Comparison of ENCODE assay signal across 1 cellular context in the genomic region with DNA sequence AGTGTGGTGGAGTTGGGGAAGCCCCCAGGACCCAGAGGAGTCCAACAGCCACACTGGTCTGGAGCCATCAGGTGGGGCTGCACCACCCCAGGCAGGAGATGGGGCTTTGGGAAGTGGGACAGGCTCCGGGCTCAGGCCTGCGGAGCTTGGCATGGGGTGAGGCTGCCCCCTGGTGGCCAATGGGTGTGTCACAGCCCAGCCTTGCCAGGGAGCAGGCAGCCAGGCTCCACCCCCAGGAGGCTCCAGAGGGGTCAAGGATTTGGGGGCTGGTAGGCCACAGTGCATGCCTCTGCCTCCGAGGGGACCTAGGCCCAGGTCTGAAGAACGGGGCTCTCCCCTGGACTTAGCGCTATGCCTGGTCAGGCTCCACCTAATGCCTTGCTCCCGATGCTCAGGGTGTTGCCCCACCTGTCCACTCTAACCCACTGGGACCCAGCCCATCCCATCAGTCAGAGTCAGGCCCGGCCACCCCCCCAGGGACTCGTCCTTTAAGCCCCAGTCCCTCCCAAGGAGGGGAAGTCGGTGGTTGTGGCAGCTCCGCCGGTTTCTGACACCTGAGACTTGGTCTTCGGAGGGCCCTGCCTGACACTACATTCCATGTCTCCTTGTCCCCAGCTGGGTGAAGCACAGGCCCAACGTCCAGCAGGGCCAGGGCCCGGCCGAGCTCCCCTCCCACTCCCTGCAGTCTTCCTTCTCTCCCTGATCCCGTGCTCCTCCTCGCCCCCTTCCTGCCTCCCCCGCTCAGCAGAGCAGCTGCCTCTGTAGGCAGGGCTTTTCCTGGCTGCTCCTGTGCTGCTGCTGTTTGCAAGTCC.
TF ChIP-seq lines count a peak whose summit lies in the region.

No MANE protein-coding gene starts in this region.

TF ChIP-seq in K562, 482 proteins besides CTCF, POLR2A, EP300 and RAD21 (continued from another document and continues in another):
- TF ChIP-seq, protein P1, sequence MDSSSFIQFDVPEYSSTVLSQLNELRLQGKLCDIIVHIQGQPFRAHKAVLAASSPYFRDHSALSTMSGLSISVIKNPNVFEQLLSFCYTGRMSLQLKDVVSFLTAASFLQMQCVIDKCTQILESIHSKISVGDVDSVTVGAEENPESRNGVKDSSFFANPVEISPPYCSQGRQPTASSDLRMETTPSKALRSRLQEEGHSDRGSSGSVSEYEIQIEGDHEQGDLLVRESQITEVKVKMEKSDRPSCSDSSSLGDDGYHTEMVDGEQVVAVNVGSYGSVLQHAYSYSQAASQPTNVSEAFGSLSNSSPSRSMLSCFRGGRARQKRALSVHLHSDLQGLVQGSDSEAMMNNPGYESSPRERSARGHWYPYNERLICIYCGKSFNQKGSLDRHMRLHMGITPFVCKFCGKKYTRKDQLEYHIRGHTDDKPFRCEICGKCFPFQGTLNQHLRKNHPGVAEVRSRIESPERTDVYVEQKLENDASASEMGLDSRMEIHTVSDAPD (CRISPR knock-in tag; IDR thresholded peaks at IDR 0.05), result no peak
- TF ChIP-seq MAFK (IDR thresholded peaks at IDR 0.05; ENCODE audit: low read length) (no peak), FOSL1 (tag; conservative IDR thresholded peaks at IDR 0.05) (no peak), IRF2 (CRISPR knock-in tag; IDR thresholded peaks at IDR 0.05) (no peak), ARHGAP35 (IDR thresholded peaks at IDR 0.05; ENCODE audit: partially characterized antibody) (no peak), POLR2AphosphoS2 (IDR thresholded peaks at IDR 0.05; ENCODE audit: low read length) (no peak), TEAD1 (CRISPR knock-in tag; IDR thresholded peaks at IDR 0.05) (peak; percentile 7 to 45; a peak in 1 of 4 replicates), IFI16 (CRISPR knock-in tag; IDR thresholded peaks at IDR 0.05) (no peak), CCNT2 (IDR thresholded peaks at IDR 0.05; ENCODE audit: borderline replicate concordance, extremely low read depth, insufficient read length, low read depth, low read length) (no peak), WHSC1 (IDR thresholded peaks at IDR 0.05; ENCODE audit: low read length) (no peak), HDAC3 (IDR thresholded peaks at IDR 0.05; ENCODE audit: borderline replicate concordance, partially characterized antibody) (no peak), HNRNPLL (IDR thresholded peaks at IDR 0.05; ENCODE audit: low read depth, low read length, poor library complexity, severe bottlenecking) (no peak), OTX1 (CRISPR knock-in tag; IDR thresholded peaks at IDR 0.05) (no peak), ZNF184 (CRISPR knock-in tag; IDR thresholded peaks at IDR 0.05) (no peak), BCOR (IDR thresholded peaks at IDR 0.05) (no peak), HEY1 (CRISPR knock-in tag; IDR thresholded peaks at IDR 0.05; ENCODE audit: borderline replicate concordance) (no peak), MTF1 (CRISPR knock-in tag; IDR thresholded peaks at IDR 0.05; ENCODE audit: borderline replicate concordance) (no peak), ZNF583 (CRISPR knock-in tag; IDR thresholded peaks at IDR 0.05) (no peak), PCBP2 (IDR thresholded peaks at IDR 0.05; ENCODE audit: low read depth, low read length, poor library complexity, severe bottlenecking) (no peak), ZNF584 (CRISPR knock-in tag; IDR thresholded peaks at IDR 0.05; ENCODE audit: low read depth) (no peak), HNRNPL (IDR thresholded peaks at IDR 0.05; ENCODE audit: low read depth, low read length) (no peak), SIN3A (IDR thresholded peaks at IDR 0.05; ENCODE audit: borderline replicate concordance in 2 of 2, control insufficient read depth in 1 of 2, low read depth in 2 of 2, low read length in 2 of 2) (no peak), FOXJ2 (tag; IDR thresholded peaks at IDR 0.05) (no peak), TSC22D4 (tag; IDR thresholded peaks at IDR 0.05) (no peak), MYC (IDR thresholded peaks at IDR 0.05; ENCODE audit: low read depth, low read length) (no peak), MYC (CRISPR knock-in tag; IDR thresholded peaks at IDR 0.05; ENCODE audit: borderline replicate concordance, low read depth) (no peak), CHD1 (IDR thresholded peaks at IDR 0.05; ENCODE audit: low read length) (no peak), ESRRB (CRISPR knock-in tag; IDR thresholded peaks at IDR 0.05; ENCODE audit: borderline replicate concordance) (no peak), ESRRA (IDR thresholded peaks at IDR 0.05; ENCODE audit: borderline replicate concordance, low read depth) (0 out of 2 replicates have a peak, but pooled peaks have one; percentile 43), U2AF2 (optimal IDR thresholded peaks at IDR 0.05; ENCODE audit: low read depth, low read length) (no peak), CEBPB (tag; IDR thresholded peaks at IDR 0.05) (no peak)
- TF ChIP-seq, protein P2, sequence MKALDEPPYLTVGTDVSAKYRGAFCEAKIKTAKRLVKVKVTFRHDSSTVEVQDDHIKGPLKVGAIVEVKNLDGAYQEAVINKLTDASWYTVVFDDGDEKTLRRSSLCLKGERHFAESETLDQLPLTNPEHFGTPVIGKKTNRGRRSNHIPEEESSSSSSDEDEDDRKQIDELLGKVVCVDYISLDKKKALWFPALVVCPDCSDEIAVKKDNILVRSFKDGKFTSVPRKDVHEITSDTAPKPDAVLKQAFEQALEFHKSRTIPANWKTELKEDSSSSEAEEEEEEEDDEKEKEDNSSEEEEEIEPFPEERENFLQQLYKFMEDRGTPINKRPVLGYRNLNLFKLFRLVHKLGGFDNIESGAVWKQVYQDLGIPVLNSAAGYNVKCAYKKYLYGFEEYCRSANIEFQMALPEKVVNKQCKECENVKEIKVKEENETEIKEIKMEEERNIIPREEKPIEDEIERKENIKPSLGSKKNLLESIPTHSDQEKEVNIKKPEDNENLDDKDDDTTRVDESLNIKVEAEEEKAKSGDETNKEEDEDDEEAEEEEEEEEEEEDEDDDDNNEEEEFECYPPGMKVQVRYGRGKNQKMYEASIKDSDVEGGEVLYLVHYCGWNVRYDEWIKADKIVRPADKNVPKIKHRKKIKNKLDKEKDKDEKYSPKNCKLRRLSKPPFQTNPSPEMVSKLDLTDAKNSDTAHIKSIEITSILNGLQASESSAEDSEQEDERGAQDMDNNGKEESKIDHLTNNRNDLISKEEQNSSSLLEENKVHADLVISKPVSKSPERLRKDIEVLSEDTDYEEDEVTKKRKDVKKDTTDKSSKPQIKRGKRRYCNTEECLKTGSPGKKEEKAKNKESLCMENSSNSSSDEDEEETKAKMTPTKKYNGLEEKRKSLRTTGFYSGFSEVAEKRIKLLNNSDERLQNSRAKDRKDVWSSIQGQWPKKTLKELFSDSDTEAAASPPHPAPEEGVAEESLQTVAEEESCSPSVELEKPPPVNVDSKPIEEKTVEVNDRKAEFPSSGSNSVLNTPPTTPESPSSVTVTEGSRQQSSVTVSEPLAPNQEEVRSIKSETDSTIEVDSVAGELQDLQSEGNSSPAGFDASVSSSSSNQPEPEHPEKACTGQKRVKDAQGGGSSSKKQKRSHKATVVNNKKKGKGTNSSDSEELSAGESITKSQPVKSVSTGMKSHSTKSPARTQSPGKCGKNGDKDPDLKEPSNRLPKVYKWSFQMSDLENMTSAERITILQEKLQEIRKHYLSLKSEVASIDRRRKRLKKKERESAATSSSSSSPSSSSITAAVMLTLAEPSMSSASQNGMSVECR (CRISPR knock-in tag; IDR thresholded peaks at IDR 0.05), result 0 out of 2 replicates have a peak, but pooled peaks have one; percentile 30
- TF ChIP-seq, protein P3, sequence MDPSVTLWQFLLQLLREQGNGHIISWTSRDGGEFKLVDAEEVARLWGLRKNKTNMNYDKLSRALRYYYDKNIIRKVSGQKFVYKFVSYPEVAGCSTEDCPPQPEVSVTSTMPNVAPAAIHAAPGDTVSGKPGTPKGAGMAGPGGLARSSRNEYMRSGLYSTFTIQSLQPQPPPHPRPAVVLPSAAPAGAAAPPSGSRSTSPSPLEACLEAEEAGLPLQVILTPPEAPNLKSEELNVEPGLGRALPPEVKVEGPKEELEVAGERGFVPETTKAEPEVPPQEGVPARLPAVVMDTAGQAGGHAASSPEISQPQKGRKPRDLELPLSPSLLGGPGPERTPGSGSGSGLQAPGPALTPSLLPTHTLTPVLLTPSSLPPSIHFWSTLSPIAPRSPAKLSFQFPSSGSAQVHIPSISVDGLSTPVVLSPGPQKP (CRISPR knock-in tag; IDR thresholded peaks at IDR 0.05), result no peak
- TF ChIP-seq, protein P4, sequence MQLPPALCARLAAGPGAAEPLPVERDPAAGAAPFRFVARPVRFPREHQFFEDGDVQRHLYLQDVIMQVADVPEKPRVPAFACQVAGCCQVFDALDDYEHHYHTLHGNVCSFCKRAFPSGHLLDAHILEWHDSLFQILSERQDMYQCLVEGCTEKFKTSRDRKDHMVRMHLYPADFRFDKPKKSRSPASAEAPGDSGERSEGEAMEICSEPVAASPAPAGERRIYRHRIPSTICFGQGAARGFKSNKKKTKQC (CRISPR knock-in tag; IDR thresholded peaks at IDR 0.05), result no peak
- TF ChIP-seq, protein P5, sequence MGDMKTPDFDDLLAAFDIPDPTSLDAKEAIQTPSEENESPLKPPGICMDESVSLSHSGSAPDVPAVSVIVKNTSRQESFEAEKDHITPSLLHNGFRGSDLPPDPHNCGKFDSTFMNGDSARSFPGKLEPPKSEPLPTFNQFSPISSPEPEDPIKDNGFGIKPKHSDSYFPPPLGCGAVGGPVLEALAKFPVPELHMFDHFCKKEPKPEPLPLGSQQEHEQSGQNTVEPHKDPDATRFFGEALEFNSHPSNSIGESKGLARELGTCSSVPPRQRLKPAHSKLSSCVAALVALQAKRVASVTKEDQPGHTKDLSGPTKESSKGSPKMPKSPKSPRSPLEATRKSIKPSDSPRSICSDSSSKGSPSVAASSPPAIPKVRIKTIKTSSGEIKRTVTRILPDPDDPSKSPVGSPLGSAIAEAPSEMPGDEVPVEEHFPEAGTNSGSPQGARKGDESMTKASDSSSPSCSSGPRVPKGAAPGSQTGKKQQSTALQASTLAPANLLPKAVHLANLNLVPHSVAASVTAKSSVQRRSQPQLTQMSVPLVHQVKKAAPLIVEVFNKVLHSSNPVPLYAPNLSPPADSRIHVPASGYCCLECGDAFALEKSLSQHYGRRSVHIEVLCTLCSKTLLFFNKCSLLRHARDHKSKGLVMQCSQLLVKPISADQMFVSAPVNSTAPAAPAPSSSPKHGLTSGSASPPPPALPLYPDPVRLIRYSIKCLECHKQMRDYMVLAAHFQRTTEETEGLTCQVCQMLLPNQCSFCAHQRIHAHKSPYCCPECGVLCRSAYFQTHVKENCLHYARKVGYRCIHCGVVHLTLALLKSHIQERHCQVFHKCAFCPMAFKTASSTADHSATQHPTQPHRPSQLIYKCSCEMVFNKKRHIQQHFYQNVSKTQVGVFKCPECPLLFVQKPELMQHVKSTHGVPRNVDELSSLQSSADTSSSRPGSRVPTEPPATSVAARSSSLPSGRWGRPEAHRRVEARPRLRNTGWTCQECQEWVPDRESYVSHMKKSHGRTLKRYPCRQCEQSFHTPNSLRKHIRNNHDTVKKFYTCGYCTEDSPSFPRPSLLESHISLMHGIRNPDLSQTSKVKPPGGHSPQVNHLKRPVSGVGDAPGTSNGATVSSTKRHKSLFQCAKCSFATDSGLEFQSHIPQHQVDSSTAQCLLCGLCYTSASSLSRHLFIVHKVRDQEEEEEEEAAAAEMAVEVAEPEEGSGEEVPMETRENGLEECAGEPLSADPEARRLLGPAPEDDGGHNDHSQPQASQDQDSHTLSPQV (IDR thresholded peaks at IDR 0.05), result no peak
- TF ChIP-seq, protein P6, sequence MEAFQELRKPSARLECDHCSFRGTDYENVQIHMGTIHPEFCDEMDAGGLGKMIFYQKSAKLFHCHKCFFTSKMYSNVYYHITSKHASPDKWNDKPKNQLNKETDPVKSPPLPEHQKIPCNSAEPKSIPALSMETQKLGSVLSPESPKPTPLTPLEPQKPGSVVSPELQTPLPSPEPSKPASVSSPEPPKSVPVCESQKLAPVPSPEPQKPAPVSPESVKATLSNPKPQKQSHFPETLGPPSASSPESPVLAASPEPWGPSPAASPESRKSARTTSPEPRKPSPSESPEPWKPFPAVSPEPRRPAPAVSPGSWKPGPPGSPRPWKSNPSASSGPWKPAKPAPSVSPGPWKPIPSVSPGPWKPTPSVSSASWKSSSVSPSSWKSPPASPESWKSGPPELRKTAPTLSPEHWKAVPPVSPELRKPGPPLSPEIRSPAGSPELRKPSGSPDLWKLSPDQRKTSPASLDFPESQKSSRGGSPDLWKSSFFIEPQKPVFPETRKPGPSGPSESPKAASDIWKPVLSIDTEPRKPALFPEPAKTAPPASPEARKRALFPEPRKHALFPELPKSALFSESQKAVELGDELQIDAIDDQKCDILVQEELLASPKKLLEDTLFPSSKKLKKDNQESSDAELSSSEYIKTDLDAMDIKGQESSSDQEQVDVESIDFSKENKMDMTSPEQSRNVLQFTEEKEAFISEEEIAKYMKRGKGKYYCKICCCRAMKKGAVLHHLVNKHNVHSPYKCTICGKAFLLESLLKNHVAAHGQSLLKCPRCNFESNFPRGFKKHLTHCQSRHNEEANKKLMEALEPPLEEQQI (IDR thresholded peaks at IDR 0.05), result no peak
- TF ChIP-seq, protein P7, sequence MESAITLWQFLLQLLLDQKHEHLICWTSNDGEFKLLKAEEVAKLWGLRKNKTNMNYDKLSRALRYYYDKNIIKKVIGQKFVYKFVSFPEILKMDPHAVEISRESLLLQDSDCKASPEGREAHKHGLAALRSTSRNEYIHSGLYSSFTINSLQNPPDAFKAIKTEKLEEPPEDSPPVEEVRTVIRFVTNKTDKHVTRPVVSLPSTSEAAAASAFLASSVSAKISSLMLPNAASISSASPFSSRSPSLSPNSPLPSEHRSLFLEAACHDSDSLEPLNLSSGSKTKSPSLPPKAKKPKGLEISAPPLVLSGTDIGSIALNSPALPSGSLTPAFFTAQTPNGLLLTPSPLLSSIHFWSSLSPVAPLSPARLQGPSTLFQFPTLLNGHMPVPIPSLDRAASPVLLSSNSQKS (CRISPR knock-in tag; IDR thresholded peaks at IDR 0.05), result no peak
- TF ChIP-seq, protein P8, sequence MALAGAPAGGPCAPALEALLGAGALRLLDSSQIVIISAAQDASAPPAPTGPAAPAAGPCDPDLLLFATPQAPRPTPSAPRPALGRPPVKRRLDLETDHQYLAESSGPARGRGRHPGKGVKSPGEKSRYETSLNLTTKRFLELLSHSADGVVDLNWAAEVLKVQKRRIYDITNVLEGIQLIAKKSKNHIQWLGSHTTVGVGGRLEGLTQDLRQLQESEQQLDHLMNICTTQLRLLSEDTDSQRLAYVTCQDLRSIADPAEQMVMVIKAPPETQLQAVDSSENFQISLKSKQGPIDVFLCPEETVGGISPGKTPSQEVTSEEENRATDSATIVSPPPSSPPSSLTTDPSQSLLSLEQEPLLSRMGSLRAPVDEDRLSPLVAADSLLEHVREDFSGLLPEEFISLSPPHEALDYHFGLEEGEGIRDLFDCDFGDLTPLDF (CRISPR knock-in tag; IDR thresholded peaks at IDR 0.05), result no peak
- TF ChIP-seq, protein P9, sequence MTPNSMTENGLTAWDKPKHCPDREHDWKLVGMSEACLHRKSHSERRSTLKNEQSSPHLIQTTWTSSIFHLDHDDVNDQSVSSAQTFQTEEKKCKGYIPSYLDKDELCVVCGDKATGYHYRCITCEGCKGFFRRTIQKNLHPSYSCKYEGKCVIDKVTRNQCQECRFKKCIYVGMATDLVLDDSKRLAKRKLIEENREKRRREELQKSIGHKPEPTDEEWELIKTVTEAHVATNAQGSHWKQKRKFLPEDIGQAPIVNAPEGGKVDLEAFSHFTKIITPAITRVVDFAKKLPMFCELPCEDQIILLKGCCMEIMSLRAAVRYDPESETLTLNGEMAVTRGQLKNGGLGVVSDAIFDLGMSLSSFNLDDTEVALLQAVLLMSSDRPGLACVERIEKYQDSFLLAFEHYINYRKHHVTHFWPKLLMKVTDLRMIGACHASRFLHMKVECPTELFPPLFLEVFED (CRISPR knock-in tag; conservative IDR thresholded peaks at IDR 0.05), result 0 out of 2 replicates have a peak, but pooled peaks have one; percentile 35
